8 cellular contexts compared by ENCODE assay signal in genomic region chr7:22822486-22823141, GRCh38. TPM values are rescaled to one million over a fixed set of nuclear protein-coding genes. Genes with fewer than 3 reads are reported as not detected.
DNase-seq lines count a peak whose midpoint lies in the region; ATAC-seq and TF ChIP-seq lines count a peak whose summit lies in the region.

TSS of gene TOMM7 (minus strand) at chr7:22822849. CDS start at chr7:22822779, 70 bp downstream.

- ATAC-seq in GM18870 (IDR thresholded peaks at IDR 0.05; ENCODE audit: unreplicated experiment): peak; percentile 80
- peak; percentile 83 for ATAC-seq in HG03135 (IDR thresholded peaks at IDR 0.05; ENCODE audit: unreplicated experiment)

- H3K9me3 ChIP-seq in breast epithelium: no peaks in the 10 kb centered on the region
- H3K9me3 ChIP-seq in iPS-18c (ENCODE audit: control insufficient read depth, insufficient read depth, low read length): no peaks in the 10 kb centered on the region
- no peaks in the 10 kb centered on the region for H3K9me3 ChIP-seq in skeletal muscle tissue (ENCODE audit: control insufficient read depth in 3 of 3, low read length in 3 of 3)

- peak within 1 kb of the TSS; percentile 97 to 99 (median 99) for H3K9ac ChIP-seq in skeletal muscle tissue (ENCODE audit: low read depth in 1 of 3, low read length in 3 of 3)

- CTCF ChIA-PET in AG04449 (lab: Yijun Ruan, JAX): interaction anchor here (1.1 to 5.2 kb wide), 8 partner anchors 10 to 264 kb away, joined by 4 to 27 read pairs (median 6); no protein-coding TSS in a partner anchor

- TF ChIP-seq POLR2A in breast epithelium (IDR thresholded peaks at IDR 0.05): peak; percentile 69

- intact Hi-C loops in breast epithelium (cut with DNase I; ENCODE audit: low total_unique reads): no loop called here

- TF ChIP-seq CTCF in AG04449 (IDR thresholded peaks at IDR 0.05; ENCODE audit: insufficient read depth, low read length, missing control alignments) (peak; percentile 19), VCaP (conservative IDR thresholded peaks at IDR 0.05) (peak; percentile 34), breast epithelium (IDR thresholded peaks at IDR 0.05) (peak; percentile 43 to 53 (median 47))

- H3K27ac ChIP-seq in VCaP (peak within 1 kb of the TSS; percentile 86), breast epithelium (peak within 1 kb of the TSS; percentile 82 to 85), skeletal muscle tissue (ENCODE audit: low read depth, low read length) (peak within 1 kb of the TSS; percentile 91)

- H3K4me1 ChIP-seq in breast epithelium: peaks cover 0 to 4% of the 10 kb centered on the region in 2 donors
- H3K4me1 ChIP-seq in skeletal muscle tissue (ENCODE audit: control insufficient read depth in 3 of 3, insufficient read depth in 3 of 3, low read length in 3 of 3): peaks cover 17 to 29% (median 18%) of the 10 kb centered on the region in 3 donors

- H3K27me3 ChIP-seq in breast epithelium (peaks cover 0 to 7% of the 10 kb centered on the region in 2 donors), skeletal muscle tissue (ENCODE audit: control insufficient read depth in 3 of 3, insufficient read depth in 3 of 3, low read length in 3 of 3) (peaks cover 0 to 4% (median 0%) of the 10 kb centered on the region in 3 donors)

- POLR2A ChIA-PET in AG04449 (lab: Yijun Ruan, JAX): interaction anchor here (2.1 to 2.8 kb wide), 2 partner anchors 11 to 262 kb away, joined by 6 to 11 read pairs; no protein-coding TSS in a partner anchor

- DNase-seq in AG04449 (ENCODE audit: low read depth, low spot score) (peak; percentile 76), NCI-H2196 treated with DMSO at 0.1 percent for 48 hours (lab: John Stamatoyannopoulos, UW; ENCODE audit: unreplicated experiment) (peak; percentile 98), breast epithelium (ENCODE audit: low spot score in 2 of 2) (peak; percentile 81 to 82)

- H3K36me3 ChIP-seq in breast epithelium: no peaks in the 10 kb centered on the region
- H3K36me3 ChIP-seq in skeletal muscle tissue (ENCODE audit: control insufficient read depth in 3 of 3, insufficient read depth in 3 of 3, low read length in 3 of 3): peaks cover 0 to 2% (median 0%) of the 10 kb centered on the region in 3 donors

- H3K4me3 ChIP-seq in AG04449 (ENCODE audit: low read depth, low read length) (peak within 1 kb of the TSS; percentile 96), breast epithelium (peak within 1 kb of the TSS; percentile 59 to 89 (median 81)), iPS-18c (ENCODE audit: insufficient read depth, low read depth, low read length) (peak within 1 kb of the TSS; percentile 94), skeletal muscle tissue (ENCODE audit: low read length in 3 of 3) (peak within 1 kb of the TSS; percentile 96 to 99 (median 97))

RNA-seq across cellular contexts. Expression of gene TOMM7, which starts in this region (rescaled TPM):
- total RNA-seq in breast epithelium: 100 to 1,000 TPM; 191 to 304 (median 210) TPM
- total RNA-seq in skeletal muscle tissue: 414 TPM

Comparison
In these comparisons a context has a peak if more than half of its experiments do, and no peak if none do; other contexts are left out.
1. Peak in every context shown above with its lines: DNase-seq, ATAC-seq, H3K4me3 ChIP-seq and H3K27ac ChIP-seq.